Comparison of ENCODE assay signal across 9 cellular contexts in the genomic region with DNA sequence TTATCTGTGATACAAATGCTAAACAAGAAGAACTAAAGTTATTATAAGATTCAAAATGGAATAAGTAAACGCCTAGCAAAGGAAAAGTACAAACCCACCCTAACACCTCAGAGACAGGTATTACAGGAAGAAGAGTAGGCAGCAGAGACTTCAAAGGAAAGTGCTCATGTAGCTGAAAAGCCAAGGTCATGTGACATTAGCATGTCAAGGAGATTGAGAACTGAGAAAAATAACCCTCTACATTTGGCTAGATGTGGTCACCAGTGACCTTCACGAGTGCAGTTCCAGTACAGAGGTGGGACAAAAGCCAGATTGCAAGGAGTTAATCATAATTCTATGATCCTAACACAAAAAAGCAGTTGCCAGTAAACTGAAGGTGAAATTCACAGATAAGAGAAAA.
DNase-seq lines count a peak whose midpoint lies in the region; ATAC-seq and TF ChIP-seq lines count a peak whose summit lies in the region.
"Had no signal": no experiment of that assay in that cellular context is flagged by ENCODE, and none has a peak within 500 bp of the region (broad histone marks: within the 10 kb centered on the region; RNA-seq: fewer than 3 reads in every experiment).

No MANE protein-coding gene starts in this region.

- WGBS in smooth muscle cell (ENCODE audit: low lambda C conversion rate), result 69% methylated on average over 2 of the region's 2 CpGs

- H3K4me1 ChIP-seq in smooth muscle cell (ENCODE audit: low read depth), result no peaks in the 10 kb centered on the region

- H3K9me3 ChIP-seq in smooth muscle cell (replicated peaks; ENCODE audit: low read depth), result no peaks in the 10 kb centered on the region

- H3K36me3 Mint-ChIP-seq in activated T-helper 17 cell treated with anti-CD3 and anti-CD28 coated beads, Interleukin-2, amount 50 U/mL, for 72 hours (ENCODE audit: low read depth), result no peaks in the 10 kb centered on the region

- H3K27me3 ChIP-seq in smooth muscle cell (ENCODE audit: low read depth), result no peaks in the 10 kb centered on the region

- peaks cover 25% of the 10 kb centered on the region for H3K4me1 Mint-ChIP-seq in activated T-helper 17 cell treated with anti-CD3 and anti-CD28 coated beads, Interleukin-2, amount 50 U/mL, for 72 hours

- H3K9ac ChIP-seq in smooth muscle cell (ENCODE audit: low read depth), result no peak overlapping the region

- H3K4me2 ChIP-seq in smooth muscle cell, result no peak overlapping the region

- H3F3A ChIP-seq in smooth muscle cell (ENCODE audit: low read depth), result no peaks in the 10 kb centered on the region

- peak overlapping the region; percentile 44 for H3K27ac Mint-ChIP-seq in activated T-helper 17 cell treated with anti-CD3 and anti-CD28 coated beads, Interleukin-2, amount 50 U/mL, for 72 hours

- in situ Hi-C loops in GM13976 (cut with MboI; ENCODE audit: low sequenced_read_pairs, unreplicated experiment), result no loop called here

- peaks cover 4% of the 10 kb centered on the region for H3K79me2 ChIP-seq in smooth muscle cell (ENCODE audit: low read depth)

- no peaks in the 10 kb centered on the region for H4K20me1 ChIP-seq in smooth muscle cell (ENCODE audit: low read depth)

- TF ChIP-seq CTCF in GM13976 (IDR thresholded peaks at IDR 0.05; ENCODE audit: borderline replicate concordance, control extremely low read depth, extremely low read depth, insufficient read depth, missing control alignments) (no peak), smooth muscle cell (IDR thresholded peaks at IDR 0.05; ENCODE audit: borderline replicate concordance, insufficient read depth, poor library complexity, severe bottlenecking) (no peak)

- H3K27ac ChIP-seq in smooth muscle cell (ENCODE audit: low read depth), result no peak overlapping the region

- DNase-seq in GM13976 (ENCODE audit: low spot score) (peak; percentile 52), AG08395 (ENCODE audit: low spot score) (no peak), smooth muscle cell (lab: John Stamatoyannopoulos, UW; ENCODE audit: unreplicated experiment) (no peak), NCI-H146 treated with DMSO at 0.1 percent for 48 hours (lab: John Stamatoyannopoulos, UW; ENCODE audit: unreplicated experiment) (no peak)
- DNase-seq in stimulated activated CD4-positive, alpha-beta T cell treated with anti-CD3 and anti-CD28 coated beads, Interleukin-4, amount 100 ng/mL, for 4 hours, result no peak
- DNase-seq: activated CD8-positive, alpha-beta memory T cell treated with anti-CD3 and anti-CD28 coated beads for 24 hours had no signal

- peak; percentile 97 for ATAC-seq in GM19438 (IDR thresholded peaks at IDR 0.05; ENCODE audit: low read depth, unreplicated experiment)
- ATAC-seq in HG03045 (IDR thresholded peaks at IDR 0.05; ENCODE audit: unreplicated experiment), result peak; percentile 89
- ATAC-seq in activated T-helper 17 cell treated with anti-CD3 and anti-CD28 coated beads, Interleukin-2, amount 50 U/mL, for 72 hours (replicated peaks), result peak; percentile 84

- no peak overlapping the region for H2AFZ ChIP-seq in smooth muscle cell (ENCODE audit: low read depth)

- H3K36me3 ChIP-seq in smooth muscle cell (ENCODE audit: low read depth), result no peaks in the 10 kb centered on the region

- no peaks in the 10 kb centered on the region for H3K9me3 Mint-ChIP-seq in activated T-helper 17 cell treated with anti-CD3 and anti-CD28 coated beads, Interleukin-2, amount 50 U/mL, for 72 hours

- H3K4me3 ChIP-seq in smooth muscle cell, result no peak overlapping the region

- H3K4me3 Mint-ChIP-seq in activated T-helper 17 cell treated with anti-CD3 and anti-CD28 coated beads, Interleukin-2, amount 50 U/mL, for 72 hours, result peak overlapping the region; percentile 39

- H3K27me3 Mint-ChIP-seq in activated T-helper 17 cell treated with anti-CD3 and anti-CD28 coated beads, Interleukin-2, amount 50 U/mL, for 72 hours, result no peaks in the 10 kb centered on the region
